8 cellular contexts compared by ENCODE assay signal in genomic region chrX:66110112-66110511, GRCh38. TPM values are rescaled to one million over a fixed set of nuclear protein-coding genes. Genes with fewer than 3 reads are reported as not detected.
DNase-seq lines count a peak whose midpoint lies in the region; ATAC-seq and TF ChIP-seq lines count a peak whose summit lies in the region.

No MANE protein-coding gene starts in this region.

- 34% methylated on average over 3 of the region's 3 CpGs for WGBS in liver

- no peaks in the 10 kb centered on the region for H3K9me3 ChIP-seq in liver (ENCODE audit: control insufficient read depth in 4 of 4, low read length in 3 of 4)

- DNase-seq in EH (ENCODE audit: low read depth) (peak; percentile 18), HT-29 (ENCODE audit: low spot score) (peak; percentile 77), amniotic stem cell (lab: John Stamatoyannopoulos, UW) (peak; percentile 0), cerebellar cortex (ENCODE audit: low spot score) (no peak)

- no peaks in the 10 kb centered on the region for H3K36me3 ChIP-seq in liver (ENCODE audit: control insufficient read depth in 4 of 4, insufficient read depth in 3 of 4, low read depth in 1 of 4, low read length in 3 of 4)

- ATAC-seq in HG02571 (IDR thresholded peaks at IDR 0.05; ENCODE audit: unreplicated experiment) (no peak), GM18861 (IDR thresholded peaks at IDR 0.05; ENCODE audit: unreplicated experiment) (no peak), GM19023 (IDR thresholded peaks at IDR 0.05; ENCODE audit: unreplicated experiment) (no peak)

- H3K27ac ChIP-seq in liver (ENCODE audit: low read depth in 1 of 2, low read length in 2 of 2) = no peak overlapping the region

- peak; percentile 52 for TF ChIP-seq CTCF in liver (IDR thresholded peaks at IDR 0.05; ENCODE audit: low read depth, low read length, missing input control)

- H3K9ac ChIP-seq in liver (ENCODE audit: low read depth in 1 of 2, low read length in 2 of 2) = no peak overlapping the region

- H3K4me1 ChIP-seq in liver (ENCODE audit: control insufficient read depth in 4 of 4, insufficient read depth in 4 of 4, low read length in 3 of 4) = no peaks in the 10 kb centered on the region

- peaks cover 0 to 4% (median 0%) of the 10 kb centered on the region in 4 donors for H3K27me3 ChIP-seq in liver (ENCODE audit: control insufficient read depth in 4 of 4, insufficient read depth in 4 of 4, low read length in 3 of 4)

- H3K4me3 ChIP-seq in liver (ENCODE audit: low read depth in 1 of 3, low read length in 3 of 3) = no peak overlapping the region

- peak; percentile 70 to 72 for TF ChIP-seq RAD21 in liver (IDR thresholded peaks at IDR 0.05)

TF ChIP-seq in liver, 16 proteins besides CTCF, POLR2A, EP300 and RAD21:
- TF ChIP-seq GABPA (IDR thresholded peaks at IDR 0.05 in 1 of 2, conservative IDR thresholded peaks at IDR 0.05 in 1 of 2) (no peak), RXRA (IDR thresholded peaks at IDR 0.05) (no peak), ATF3 (IDR thresholded peaks at IDR 0.05) (no peak), HNF4A (conservative IDR thresholded peaks at IDR 0.05) (no peak), SP1 (IDR thresholded peaks at IDR 0.05) (no peak), NR2F2 (IDR thresholded peaks at IDR 0.05) (no peak), FOXA1 (IDR thresholded peaks at IDR 0.05) (no peak)

RNA-seq across cellular contexts. Expression of gene HEPH, which starts 53.9 kb away (rescaled TPM):
- total RNA-seq in HT-29 (2014; rRNA removed; shearing (Covaris generic)) = 17.7 and 22.1 TPM in 2 replicates
- 1 to 10 TPM; 2.4 to 2.5 TPM for total RNA-seq in liver
- under 1 TPM; 0.68 to 0.91 TPM for polyA plus RNA-seq in liver
